ENCODE assay signal across 17 cellular contexts in the genomic region with DNA sequence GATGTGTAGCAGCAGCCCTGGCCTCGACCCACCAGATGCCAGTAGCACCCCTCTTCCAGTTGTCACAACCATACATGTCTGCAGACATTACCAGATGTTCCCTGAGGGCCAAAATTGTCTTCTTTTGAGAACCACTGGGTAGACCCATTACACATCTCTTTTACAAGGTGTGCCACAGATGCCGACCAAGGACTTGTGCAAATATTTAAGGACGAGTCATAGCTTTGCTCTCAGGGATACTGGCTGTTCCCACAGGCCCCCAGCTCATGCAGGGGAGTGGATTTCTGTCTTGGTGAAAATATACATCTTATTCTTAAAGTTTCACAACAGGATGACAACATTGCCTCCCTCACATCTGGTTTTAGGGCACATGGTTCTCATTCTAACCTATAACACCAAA.
DNase-seq lines count a peak whose midpoint lies in the region; TF ChIP-seq lines count a peak whose summit lies in the region.
"Had no signal": no experiment of that assay in that cellular context is flagged by ENCODE, and none has a peak within 500 bp of the region (broad histone marks: within the 10 kb centered on the region; RNA-seq: fewer than 3 reads in every experiment).

No MANE protein-coding gene starts in this region.

- DNase-seq in DMS53 (lab: John Stamatoyannopoulos, UW) = peak; percentile 30
- DNase-seq in DMS53 treated with DMSO at 0.1 percent for 48 hours (lab: John Stamatoyannopoulos, UW; ENCODE audit: unreplicated experiment) = no peak
- DNase-seq in NCI-H69 (lab: John Stamatoyannopoulos, UW) = peak; percentile 13
- DNase-seq in fibroblast of mammary gland (ENCODE audit: low read depth) = peak; percentile 9
- DNase-seq in 8988T = no peak
- no peak for DNase-seq in effector CD8-positive, alpha-beta T cell (lab: John Stamatoyannopoulos, UW)
- DNase-seq: ACHN; AML-193; BE2C; CD4-positive, alpha-beta T cell; CD8-positive, alpha-beta memory T cell; DMS 273 treated with DMSO at 0.1 percent for 48 hours; DND-41; H9 had no signal

- no peak for TF ChIP-seq CTCF in fibroblast of mammary gland (conservative IDR thresholded peaks at IDR 0.05; ENCODE audit: control insufficient read depth, insufficient read depth, low read depth, low read length)

- H3K4me3 ChIP-seq in fibroblast of mammary gland (ENCODE audit: control insufficient read depth, low read depth, low read length) = no peak overlapping the region
- H3K4me3 ChIP-seq: A549; BLaER1 treated with 17β-estradiol and CSF1 and Interleukin-3, amounts not matched to agents 10 nM and 100 nM; GM23338 had no signal

Comparison
In these comparisons a context has a peak if more than half of its experiments do, and no peak if none do; other contexts are left out.
1. DNase-seq: peak in DMS53 (single experiment), NCI-H69 (single experiment) and fibroblast of mammary gland (single experiment); none in DMS53 treated with DMSO at 0.1 percent for 48 hours (single experiment), 8988T (single experiment) and effector CD8-positive, alpha-beta T cell (single experiment).